ENCODE assay signal across 1 cellular context in the genomic region with DNA sequence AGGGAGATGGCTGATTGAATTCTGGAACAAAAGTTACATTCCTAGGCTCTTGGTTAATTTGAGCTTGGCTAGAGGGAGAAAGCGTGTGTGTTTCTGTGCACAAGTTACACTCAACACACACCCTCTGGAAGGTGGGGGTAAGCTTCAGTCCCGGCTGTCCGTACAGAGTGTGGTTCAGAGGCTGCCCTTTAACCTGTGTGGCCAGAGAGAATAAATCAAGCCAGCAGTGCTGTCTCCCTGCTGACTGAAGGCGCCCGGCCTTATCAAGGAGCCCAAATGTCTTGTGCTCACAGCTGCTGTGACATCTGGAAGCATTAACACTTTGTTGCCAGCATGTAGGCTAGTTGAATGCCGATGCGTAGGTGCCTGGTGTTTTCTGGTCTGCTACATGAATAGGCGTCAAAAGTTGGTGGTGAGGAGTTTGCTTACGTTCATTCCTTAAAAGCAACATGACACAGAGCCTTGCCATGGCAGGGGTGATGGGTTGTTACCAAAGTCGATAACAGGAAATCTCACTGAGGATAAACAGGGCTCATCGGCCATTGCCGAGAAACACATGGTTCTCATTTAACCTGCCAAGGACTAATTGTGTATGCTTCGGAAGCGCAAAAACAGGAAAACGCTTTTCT.
TF ChIP-seq lines count a peak whose summit lies in the region.

No MANE protein-coding gene starts in this region.

TF ChIP-seq in IMR-90, 13 proteins besides CTCF, POLR2A, EP300 and RAD21 (continued from another document):
- TF ChIP-seq, protein P1, sequence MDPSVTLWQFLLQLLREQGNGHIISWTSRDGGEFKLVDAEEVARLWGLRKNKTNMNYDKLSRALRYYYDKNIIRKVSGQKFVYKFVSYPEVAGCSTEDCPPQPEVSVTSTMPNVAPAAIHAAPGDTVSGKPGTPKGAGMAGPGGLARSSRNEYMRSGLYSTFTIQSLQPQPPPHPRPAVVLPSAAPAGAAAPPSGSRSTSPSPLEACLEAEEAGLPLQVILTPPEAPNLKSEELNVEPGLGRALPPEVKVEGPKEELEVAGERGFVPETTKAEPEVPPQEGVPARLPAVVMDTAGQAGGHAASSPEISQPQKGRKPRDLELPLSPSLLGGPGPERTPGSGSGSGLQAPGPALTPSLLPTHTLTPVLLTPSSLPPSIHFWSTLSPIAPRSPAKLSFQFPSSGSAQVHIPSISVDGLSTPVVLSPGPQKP (IDR thresholded peaks at IDR 0.05; ENCODE audit: borderline replicate concordance, low read depth, low read length), result no peak
- TF ChIP-seq RCOR1 (IDR thresholded peaks at IDR 0.05; ENCODE audit: insufficient replicate concordance, low read length), result no peak
- no peak for TF ChIP-seq CHD1 (IDR thresholded peaks at IDR 0.05; ENCODE audit: low read depth, low read length)
